Comparison of ENCODE assay signal across 19 cellular contexts in genomic region chr10:49106451-49106850, GRCh38. TPM values are rescaled to one million over a fixed set of nuclear protein-coding genes. Genes with fewer than 3 reads are reported as not detected.
DNase-seq lines count a peak whose midpoint lies in the region; ATAC-seq and TF ChIP-seq lines count a peak whose summit lies in the region.
"Had no signal": no experiment of that assay in that cellular context is flagged by ENCODE, and none has a peak within 500 bp of the region (broad histone marks: within the 10 kb centered on the region; RNA-seq: fewer than 3 reads in every experiment).

No MANE protein-coding gene starts in this region.

- peaks cover 6 to 12% of the 10 kb centered on the region in 2 donors for H3K27me3 Mint-ChIP-seq in natural killer cell treated with Interleukin-12 subunit alpha and Interleukin-12 subunit beta and Interleukin-15 and Interleukin-18, amount 100 ng/mL, for 72 hours
- H3K27me3 Mint-ChIP-seq in activated T-cell treated with anti-CD3 and anti-CD28 coated beads, Interleukin-2, amount 50 U/mL, for 24 hours = peaks cover 15% of the 10 kb centered on the region

- TF ChIP-seq CTCF in coronary artery (IDR thresholded peaks at IDR 0.05) (no peak), left lung (IDR thresholded peaks at IDR 0.05) (no peak)

- H3K4me1 ChIP-seq in left lung = peaks cover 0 to 10% of the 10 kb centered on the region in 2 donors

- H3K27ac Mint-ChIP-seq in natural killer cell treated with Interleukin-12 subunit alpha and Interleukin-12 subunit beta and Interleukin-15 and Interleukin-18, amount 100 ng/mL, for 72 hours = no peak overlapping the region
- H3K27ac Mint-ChIP-seq in activated T-cell treated with anti-CD3 and anti-CD28 coated beads, Interleukin-2, amount 50 U/mL, for 24 hours = no peak overlapping the region
- H3K27ac Mint-ChIP-seq: activated CD4-positive, alpha-beta T cell treated with anti-CD3 and anti-CD28 coated beads, Interleukin-2, amount 10 ng/mL, durations not matched to agents 7 days and 5 days; activated T-cell treated with anti-CD3 and anti-CD28 coated beads, Interleukin-2, amount 50 U/mL, for 72 hours; dendritic cell treated with granulocyte-macrophage colony-stimulating factor and Interleukin-4, amounts not matched to agents 40 ng/mL and 50 ng/mL, for 4 days; T-helper 1 cell treated with Interleukin-12 subunit alpha and Interleukin-12 subunit beta and Interleukin-4 antibody, amounts not matched to agents 30 μg/mL and 1 μg/mL, for 36 hours had no signal

- H3K27ac ChIP-seq in coronary artery (peak overlapping the region; percentile 76 to 97), left lung (no peak overlapping the region)
- H3K27ac ChIP-seq: RWPE1 had no signal

- no peak overlapping the region for H3K4me3 Mint-ChIP-seq in natural killer cell treated with Interleukin-12 subunit alpha and Interleukin-12 subunit beta and Interleukin-15 and Interleukin-18, amount 100 ng/mL, for 72 hours
- H3K4me3 Mint-ChIP-seq in activated T-cell treated with anti-CD3 and anti-CD28 coated beads, Interleukin-2, amount 50 U/mL, for 24 hours = no peak overlapping the region
- H3K4me3 Mint-ChIP-seq: activated CD4-positive, alpha-beta T cell treated with anti-CD3 and anti-CD28 coated beads, Interleukin-2, amount 10 ng/mL, durations not matched to agents 7 days and 5 days; activated T-cell treated with anti-CD3 and anti-CD28 coated beads, Interleukin-2, amount 50 U/mL, for 72 hours; dendritic cell treated with granulocyte-macrophage colony-stimulating factor and Interleukin-4, amounts not matched to agents 40 ng/mL and 50 ng/mL, for 4 days; T-helper 1 cell treated with Interleukin-12 subunit alpha and Interleukin-12 subunit beta and Interleukin-4 antibody, amounts not matched to agents 30 μg/mL and 1 μg/mL, for 36 hours had no signal

- no peaks in the 10 kb centered on the region for H3K9me3 ChIP-seq in left lung
- H3K9me3 ChIP-seq: mucosa of descending colon had no signal

- H3K4me3 ChIP-seq in coronary artery (peak overlapping the region; percentile 37), left lung (no peak overlapping the region)
- H3K4me3 ChIP-seq: mucosa of descending colon had no signal

- no peaks in the 10 kb centered on the region for H3K36me3 ChIP-seq in left lung

- no peaks in the 10 kb centered on the region for H3K9me3 Mint-ChIP-seq in natural killer cell treated with Interleukin-12 subunit alpha and Interleukin-12 subunit beta and Interleukin-15 and Interleukin-18, amount 100 ng/mL, for 72 hours
- no peaks in the 10 kb centered on the region for H3K9me3 Mint-ChIP-seq in activated T-cell treated with anti-CD3 and anti-CD28 coated beads, Interleukin-2, amount 50 U/mL, for 24 hours
- H3K9me3 Mint-ChIP-seq: activated CD4-positive, alpha-beta T cell treated with anti-CD3 and anti-CD28 coated beads, Interleukin-2, amount 10 ng/mL, durations not matched to agents 7 days and 5 days; dendritic cell treated with granulocyte-macrophage colony-stimulating factor and Interleukin-4, amounts not matched to agents 40 ng/mL and 50 ng/mL, for 4 days; T-helper 1 cell treated with Interleukin-12 subunit alpha and Interleukin-12 subunit beta and Interleukin-4 antibody, amounts not matched to agents 30 μg/mL and 1 μg/mL, for 36 hours had no signal

- H3K4me1 Mint-ChIP-seq in natural killer cell treated with Interleukin-12 subunit alpha and Interleukin-12 subunit beta and Interleukin-15 and Interleukin-18, amount 100 ng/mL, for 72 hours (ENCODE audit: low read depth in 2 of 2) = peaks cover 0 to 5% of the 10 kb centered on the region in 2 donors
- H3K4me1 Mint-ChIP-seq in activated T-cell treated with anti-CD3 and anti-CD28 coated beads, Interleukin-2, amount 50 U/mL, for 24 hours (ENCODE audit: low read depth) = peaks cover 7% of the 10 kb centered on the region
- H3K4me1 Mint-ChIP-seq: activated CD4-positive, alpha-beta T cell treated with anti-CD3 and anti-CD28 coated beads, Interleukin-2, amount 10 ng/mL, durations not matched to agents 7 days and 5 days had no signal

- peak; percentile 11 for ATAC-seq in left lung
- no peak for ATAC-seq in natural killer cell treated with Interleukin-12 subunit alpha and Interleukin-12 subunit beta and Interleukin-15 and Interleukin-18, amount 100 ng/mL, for 72 hours
- ATAC-seq in GM18519 (IDR thresholded peaks at IDR 0.05; ENCODE audit: low FRiP score, unreplicated experiment) = no peak
- ATAC-seq: activated T-cell treated with anti-CD3 and anti-CD28 coated beads, Interleukin-2, amount 50 U/mL, for 72 hours; mucosa of descending colon had no signal

- intact Hi-C loops in left lung (cut with DNase I) = no loop called here

- no peaks in the 10 kb centered on the region for H3K27me3 ChIP-seq in left lung

- H3K36me3 Mint-ChIP-seq in natural killer cell treated with Interleukin-12 subunit alpha and Interleukin-12 subunit beta and Interleukin-15 and Interleukin-18, amount 100 ng/mL, for 72 hours = no peaks in the 10 kb centered on the region
- H3K36me3 Mint-ChIP-seq in activated T-cell treated with anti-CD3 and anti-CD28 coated beads, Interleukin-2, amount 50 U/mL, for 24 hours (ENCODE audit: low read depth) = no peaks in the 10 kb centered on the region

- DNase-seq in MV-4-11 (lab: John Stamatoyannopoulos, UW) = peak; percentile 48
- DNase-seq in coronary artery (ENCODE audit: low spot score) = no peak
- DNase-seq in left lung = no peak
- peak; percentile 40 for DNase-seq in superior temporal gyrus (ENCODE audit: extremely low spot score)
- DNase-seq in NCI-H2081 (lab: John Stamatoyannopoulos, UW) = no peak
- no peak for DNase-seq in natural killer cell treated with Interleukin-12 subunit alpha and Interleukin-12 subunit beta and Interleukin-15 and Interleukin-18, amount 100 ng/mL, for 72 hours (ENCODE audit: low spot score)
- no peak for DNase-seq in activated T-cell treated with anti-CD3 and anti-CD28 coated beads, Interleukin-2, amount 50 U/mL, for 24 hours
- DNase-seq: activated CD4-positive, alpha-beta T cell treated with anti-CD3 and anti-CD28 coated beads, Interleukin-2, amount 10 ng/mL, durations not matched to agents 7 days and 5 days; activated T-cell treated with anti-CD3 and anti-CD28 coated beads, Interleukin-2, amount 50 U/mL, for 72 hours; GF-D8; KG1; mucosa of descending colon; NCI-H1694 treated with DMSO at 0.1 percent for 48 hours; NCI-H69 had no signal

RNA-seq across cellular contexts. Expression of gene VSTM4, which starts 8.9 kb away (rescaled TPM):
- 10 to 100 TPM; 11.0 to 13.2 TPM for total RNA-seq in left lung
- under 1 TPM; 0.25 to 0.38 TPM for total RNA-seq in natural killer cell treated with Interleukin-12 subunit alpha and Interleukin-12 subunit beta and Interleukin-15 and Interleukin-18, amount 100 ng/mL, for 72 hours

RNA-seq across cellular contexts. Expression of gene FAM170B, which starts 27.4 kb away (rescaled TPM):
- under 1 TPM in 1 of 2 donors, not detected in 1; 0.26 TPM for total RNA-seq in left lung
- total RNA-seq in natural killer cell treated with Interleukin-12 subunit alpha and Interleukin-12 subunit beta and Interleukin-15 and Interleukin-18, amount 100 ng/mL, for 72 hours = under 1 TPM in 1 of 2 donors, not detected in 1; 0.31 TPM
- total RNA-seq: activated CD4-positive, alpha-beta T cell treated with anti-CD3 and anti-CD28 coated beads, Interleukin-2, amount 10 ng/mL, durations not matched to agents 7 days and 5 days; mucosa of descending colon; pulmonary artery endothelial cell had no signal

Comparison
In these comparisons a context has a peak if more than half of its experiments do, and no peak if none do; other contexts are left out.
1. DNase-seq: peak in MV-4-11 (single experiment) and superior temporal gyrus (single experiment); none in coronary artery (single experiment), left lung (0 of 2), NCI-H2081 (0 of 2), natural killer cell treated with Interleukin-12 subunit alpha and Interleukin-12 subunit beta and Interleukin-15 and Interleukin-18, amount 100 ng/mL, for 72 hours (single experiment) and activated T-cell treated with anti-CD3 and anti-CD28 coated beads, Interleukin-2, amount 50 U/mL, for 24 hours (single experiment).
2. H3K27ac ChIP-seq: peak in coronary artery (2 of 2); none in left lung (0 of 2).
3. RNA of gene VSTM4, which starts 8.9 kb away (total RNA-seq): 11.0 to 13.2 TPM in left lung; 0.25 to 0.38 TPM in natural killer cell treated with Interleukin-12 subunit alpha and Interleukin-12 subunit beta and Interleukin-15 and Interleukin-18, amount 100 ng/mL, for 72 hours; every median in the first group is over 4 times any median in the second.